Comparison of ENCODE assay signal across 17 cellular contexts in genomic region chr10:5041471-5042023, GRCh38. TPM values are rescaled to one million over a fixed set of nuclear protein-coding genes. Genes with fewer than 3 reads are reported as not detected.
A peak's percentile ranks its signal among the peaks of the same experiment; 100 is the strongest.
DNase-seq lines count a peak whose midpoint lies in the region; ATAC-seq, FAIRE-seq and TF ChIP-seq lines count a peak whose summit lies in the region.
"Had no signal": no experiment of that assay in that cellular context is flagged by ENCODE, and none has a peak within 500 bp of the region (broad histone marks: within the 10 kb centered on the region; RNA-seq: fewer than 3 reads in every experiment).

No MANE protein-coding gene starts in this region.

- intact Hi-C loops in pancreas (cut with DNase I), result no loop called here

- TF ChIP-seq CTCF in RWPE2 (IDR thresholded peaks at IDR 0.05; ENCODE audit: poor library complexity, severe bottlenecking) (no peak), fibroblast of lung (conservative IDR thresholded peaks at IDR 0.05 in 1 of 2, IDR thresholded peaks at IDR 0.05 in 1 of 2; ENCODE audit: low read depth in 1 of 2, low read length in 2 of 2) (no peak), pancreas (IDR thresholded peaks at IDR 0.05) (no peak)

- FAIRE-seq in pancreas (lab: Jason Lieb, UNC), result no peak

- no peaks in the 10 kb centered on the region for H3K79me2 ChIP-seq in fibroblast of lung (ENCODE audit: control insufficient read depth, insufficient read depth, low read length)

- H3K36me3 ChIP-seq in BLaER1, result no peaks in the 10 kb centered on the region
- H3K36me3 ChIP-seq in RWPE2 (ENCODE audit: low read depth), result no peaks in the 10 kb centered on the region
- no peaks in the 10 kb centered on the region for H3K36me3 ChIP-seq in fibroblast of lung (ENCODE audit: control insufficient read depth, insufficient read depth, low read length)
- no peaks in the 10 kb centered on the region for H3K36me3 ChIP-seq in pancreas
- H3K36me3 ChIP-seq: SJSA1, tibial nerve had no signal

- peak overlapping the region; percentile 66 for H3K4me2 ChIP-seq in BLaER1
- H3K4me2 ChIP-seq in fibroblast of lung (ENCODE audit: extremely low read depth, insufficient read depth, low read length), result no peak overlapping the region

- DNase-seq in RWPE2 (ENCODE audit: low spot score) (no peak), fibroblast of lung (ENCODE audit: low read depth in 2 of 2) (no peak), pancreas (no peak), NCI-H187 (lab: John Stamatoyannopoulos, UW) (no peak), NCI-H526 (lab: John Stamatoyannopoulos, UW) (no peak), COLO668 (lab: John Stamatoyannopoulos, UW; ENCODE audit: unreplicated experiment) (no peak)
- DNase-seq: activated CD4-positive, alpha-beta memory T cell treated with anti-CD3 and anti-CD28 coated beads, Interleukin-2, amount 10 ng/mL, durations not matched to agents 7 days and 5 days; amniotic stem cell; head of caudate nucleus; left colon; NCI-H2029 treated with DMSO at 0.1 percent for 48 hours had no signal

- 18 to 24% methylated on average over 9 of the region's 9 CpGs for WGBS in pancreas, 2 donors

- no peaks in the 10 kb centered on the region for H4K20me1 ChIP-seq in BLaER1
- no peaks in the 10 kb centered on the region for H4K20me1 ChIP-seq in fibroblast of lung (ENCODE audit: control insufficient read depth, extremely low read depth, insufficient read depth, low read length)

- H3K9me3 ChIP-seq in BLaER1 (peaks cover 21% of the 10 kb centered on the region), RWPE2 (ENCODE audit: severe bottlenecking) (no peaks in the 10 kb centered on the region), fibroblast of lung (ENCODE audit: control insufficient read depth, insufficient read depth, low read depth, low read length) (no peaks in the 10 kb centered on the region), pancreas (no peaks in the 10 kb centered on the region)
- H3K9me3 ChIP-seq: tibial nerve had no signal

- ATAC-seq in RWPE2 (ENCODE audit: low read depth), result peak; percentile 25; the same call in 1 of the 3 replicates
- peak; percentile 66 to 81 (median 75) for ATAC-seq in pancreas
- no peak for ATAC-seq in HG03039 (IDR thresholded peaks at IDR 0.05; ENCODE audit: unreplicated experiment)
- ATAC-seq: left colon had no signal

- H3K4me3 ChIP-seq in BLaER1 (no peak overlapping the region), RWPE2 (ENCODE audit: severe bottlenecking) (no peak overlapping the region), fibroblast of lung (replicated peaks in 1 of 4; ENCODE audit: control extremely low read depth in 1 of 4, insufficient read depth in 1 of 4, low read depth in 3 of 4, low read length in 4 of 4) (no peak overlapping the region), pancreas (peak overlapping the region in 2 of 4 donors; percentile 5 to 16)
- H3K4me3 ChIP-seq: SJSA1 had no signal

- no peak overlapping the region for H3K27ac ChIP-seq in BLaER1
- no peak overlapping the region for H3K27ac ChIP-seq in RWPE2 (ENCODE audit: poor library complexity, severe bottlenecking)
- H3K27ac ChIP-seq in fibroblast of lung (ENCODE audit: insufficient read depth, low read length), result no peak overlapping the region
- peak overlapping the region in 2 of 4 donors; percentile 10 to 43 for H3K27ac ChIP-seq in pancreas
- H3K27ac ChIP-seq: HL-60, SJSA1, tibial nerve had no signal

- H3K4me1 ChIP-seq in BLaER1 (peaks cover 10% of the 10 kb centered on the region), RWPE2 (ENCODE audit: insufficient read depth, poor library complexity, severe bottlenecking) (no peaks in the 10 kb centered on the region), fibroblast of lung (ENCODE audit: control insufficient read depth, extremely low read depth, insufficient read depth, low read length) (no peaks in the 10 kb centered on the region), pancreas (peaks cover 0 to 16% (median 4%) of the 10 kb centered on the region in 3 donors)
- H3K4me1 ChIP-seq: SJSA1 had no signal

- peak overlapping the region; percentile 30 for H2AFZ ChIP-seq in fibroblast of lung (ENCODE audit: low read length)

- H3K27me3 ChIP-seq in BLaER1 (no peaks in the 10 kb centered on the region), RWPE2 (ENCODE audit: insufficient read depth, poor library complexity, severe bottlenecking) (no peaks in the 10 kb centered on the region), fibroblast of lung (ENCODE audit: control insufficient read depth, insufficient read depth, low read length) (no peaks in the 10 kb centered on the region), pancreas (no peaks in the 10 kb centered on the region)
- H3K27me3 ChIP-seq: SJSA1, tibial nerve had no signal

- H3K9ac ChIP-seq in BLaER1, result no peak overlapping the region
- no peak overlapping the region for H3K9ac ChIP-seq in fibroblast of lung (ENCODE audit: insufficient read depth, low read length)

RNA-seq across cellular contexts. Expression of gene AKR1C2, which starts 37.9 kb away (rescaled TPM):
- 10.6 and 13.4 TPM in 2 replicates for total RNA-seq in fibroblast of lung
- polyA plus RNA-seq in fibroblast of lung, result 12.1 and 14.6 TPM in 2 replicates
- polyA plus RNA-seq in fibroblast of lung (2012), result 10.9 and 12.2 TPM in 2 replicates
- 6.8 and 9.7 TPM in 2 replicates for polyA minus RNA-seq in fibroblast of lung (ENCODE audit: low replicate concordance)
- 10 to 100 TPM in 1 of 6 donors, 1 to 10 TPM in 5; 3.2 to 10.9 (median 5.6) TPM for total RNA-seq in pancreas
- polyA plus RNA-seq in pancreas, result 1 to 10 TPM; 2.9 to 5.1 TPM
- total RNA-seq: activated CD4-positive, alpha-beta memory T cell treated with anti-CD3 and anti-CD28 coated beads, Interleukin-2, amount 10 ng/mL, durations not matched to agents 7 days and 5 days; activated T-helper 1 cell treated with anti-CD3 and anti-CD28 coated beads, Interleukin-12 subunit alpha, Interleukin-12 subunit beta, Interleukin-2, Interleukin-4 antibody, amounts not matched to agents 30 ng/mL and 10 ng/mL and 1 ng/mL, durations not matched to agents 14 hours and 24 hours and 36 hours had no signal

RNA-seq across cellular contexts. Expression of gene AKR1C3, which starts 52.7 kb away (rescaled TPM):
- total RNA-seq in fibroblast of lung (44.3 and 63.7 TPM in 2 replicates), pancreas (10 to 100 TPM; 14.5 to 36.1 (median 22.2) TPM)
- polyA plus RNA-seq in fibroblast of lung (18.8 and 36.3 TPM in 2 replicates), pancreas (10 to 100 TPM in 1 of 2 donors, 1 to 10 TPM in 1; 8.7 to 17.1 TPM)
- polyA plus RNA-seq in fibroblast of lung (2012), result 9.5 and 15.8 TPM in 2 replicates
- polyA minus RNA-seq in fibroblast of lung (ENCODE audit: low replicate concordance), result 16.1 and 19.0 TPM in 2 replicates
